Comparison of ENCODE assay signal across 8 cellular contexts in the genomic region with DNA sequence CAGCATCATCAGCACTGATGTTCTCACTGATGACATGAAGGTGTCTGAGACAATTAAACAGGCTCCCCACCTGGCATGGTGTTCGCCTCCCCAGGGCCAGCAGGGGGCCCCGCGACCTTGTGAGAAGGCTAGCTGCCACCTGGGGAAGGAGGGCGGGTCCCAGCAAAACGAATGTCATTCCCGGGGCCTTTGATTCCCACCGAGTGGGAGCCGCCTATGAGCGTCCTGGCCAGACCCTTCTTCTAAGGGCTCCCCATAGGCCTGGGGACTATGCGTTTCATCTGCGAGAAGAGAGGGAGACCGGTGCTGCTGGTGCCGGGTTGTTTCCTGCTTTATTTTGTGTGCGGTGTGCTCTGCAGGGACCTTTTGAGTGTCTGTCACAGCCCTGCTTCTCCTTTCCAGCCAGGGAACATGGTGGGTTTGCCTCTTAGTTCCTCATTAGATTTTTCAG. TPM values are rescaled to one million over a fixed set of nuclear protein-coding genes. Genes with fewer than 3 reads are reported as not detected.
DNase-seq lines count a peak whose midpoint lies in the region; ATAC-seq, FAIRE-seq and TF ChIP-seq lines count a peak whose summit lies in the region.

No MANE protein-coding gene starts in this region.

- TF ChIP-seq CTCF in D721Med (IDR thresholded peaks at IDR 0.05; ENCODE audit: insufficient read depth, missing control alignments), result peak; percentile 51

- H3K4me3 ChIP-seq in SJSA1, result no peak overlapping the region
- no peak overlapping the region for H3K4me3 ChIP-seq in iPS DF 6.9 (ENCODE audit: low read length)

- H3K36me3 ChIP-seq in SJSA1 (no peaks in the 10 kb centered on the region), iPS DF 6.9 (ENCODE audit: control insufficient read depth, insufficient read depth, low read length) (no peaks in the 10 kb centered on the region)

- no peak overlapping the region for H3K27ac ChIP-seq in SJSA1
- H3K27ac ChIP-seq in iPS DF 6.9 (ENCODE audit: low read length), result no peak overlapping the region

- 0 out of 2 replicates have a peak, but pooled peaks cover 7% of the 10 kb centered on the region for H3K27me3 ChIP-seq in SJSA1 (replicated peaks)
- no peaks in the 10 kb centered on the region for H3K27me3 ChIP-seq in iPS DF 6.9 (ENCODE audit: control insufficient read depth, insufficient read depth, low read length)

- DNase-seq in D721Med (ENCODE audit: insufficient read length, low spot score), result no peak
- peak; percentile 51 for DNase-seq in HTR-8/SVneo (ENCODE audit: insufficient read length, low spot score)
- peak; percentile 23 to 43 for DNase-seq in SJSA1 (ENCODE audit: low read depth in 1 of 2, low spot score in 2 of 2)
- peak; percentile 57 for DNase-seq in activated naive CD4-positive, alpha-beta T cell treated with anti-CD3 and anti-CD28 coated beads, Interleukin-2, amount 50 U/mL, for 16 hours
- DNase-seq in iPS DF 6.9 (ENCODE audit: low read depth, low spot score), result peak; percentile 45
- DNase-seq in stimulated activated CD4-positive, alpha-beta T cell treated with anti-CD3 and anti-CD28 coated beads, Interleukin-1b, Interleukin-23, amount 100 ng/mL, for 4 hours (ENCODE audit: low read depth in 2 of 2), result peak; percentile 27 to 54
- no peak for DNase-seq in foreskin melanocyte

- no peaks in the 10 kb centered on the region for H3K9me3 ChIP-seq in SJSA1 (replicated peaks)
- no peaks in the 10 kb centered on the region for H3K9me3 ChIP-seq in iPS DF 6.9 (ENCODE audit: control insufficient read depth, insufficient read depth, low read length)

- FAIRE-seq in D721Med (lab: Jason Lieb, UNC) (no peak), HTR-8/SVneo (lab: Jason Lieb, UNC) (peak; percentile 57)

- H3K4me1 ChIP-seq in SJSA1 (replicated peaks) (no peaks in the 10 kb centered on the region), iPS DF 6.9 (ENCODE audit: control insufficient read depth, insufficient read depth, low read length) (peaks cover 6% of the 10 kb centered on the region)

- WGBS in iPS DF 6.9 (ENCODE audit: insufficient coverage, insufficient read length), result no CpG with 5 or more reads among the region's 14 CpGs

- ATAC-seq in GM21390 (IDR thresholded peaks at IDR 0.05; ENCODE audit: unreplicated experiment), result peak; percentile 89

RNA-seq across cellular contexts. Expression of gene MINDY4B, which starts 20.5 kb away (rescaled TPM):
- not detected in 2 replicates for total RNA-seq in SJSA1 (2014; rRNA removed; shearing (Covaris generic))

RNA-seq across cellular contexts. Expression of gene CLRN1, which starts 46.8 kb away (rescaled TPM):
- not detected in 2 replicates for total RNA-seq in SJSA1 (2014; rRNA removed; shearing (Covaris generic))

Comparison
In these comparisons a context has a peak if more than half of its experiments do, and no peak if none do; other contexts are left out.
1. DNase-seq: peak in HTR-8/SVneo (single experiment), SJSA1 (2 of 2), activated naive CD4-positive, alpha-beta T cell treated with anti-CD3 and anti-CD28 coated beads, Interleukin-2, amount 50 U/mL, for 16 hours (single experiment), iPS DF 6.9 (single experiment) and stimulated activated CD4-positive, alpha-beta T cell treated with anti-CD3 and anti-CD28 coated beads, Interleukin-1b, Interleukin-23, amount 100 ng/mL, for 4 hours (2 of 2); none in D721Med (single experiment) and foreskin melanocyte (single experiment).